9 cellular contexts compared by ENCODE assay signal in the genomic region with DNA sequence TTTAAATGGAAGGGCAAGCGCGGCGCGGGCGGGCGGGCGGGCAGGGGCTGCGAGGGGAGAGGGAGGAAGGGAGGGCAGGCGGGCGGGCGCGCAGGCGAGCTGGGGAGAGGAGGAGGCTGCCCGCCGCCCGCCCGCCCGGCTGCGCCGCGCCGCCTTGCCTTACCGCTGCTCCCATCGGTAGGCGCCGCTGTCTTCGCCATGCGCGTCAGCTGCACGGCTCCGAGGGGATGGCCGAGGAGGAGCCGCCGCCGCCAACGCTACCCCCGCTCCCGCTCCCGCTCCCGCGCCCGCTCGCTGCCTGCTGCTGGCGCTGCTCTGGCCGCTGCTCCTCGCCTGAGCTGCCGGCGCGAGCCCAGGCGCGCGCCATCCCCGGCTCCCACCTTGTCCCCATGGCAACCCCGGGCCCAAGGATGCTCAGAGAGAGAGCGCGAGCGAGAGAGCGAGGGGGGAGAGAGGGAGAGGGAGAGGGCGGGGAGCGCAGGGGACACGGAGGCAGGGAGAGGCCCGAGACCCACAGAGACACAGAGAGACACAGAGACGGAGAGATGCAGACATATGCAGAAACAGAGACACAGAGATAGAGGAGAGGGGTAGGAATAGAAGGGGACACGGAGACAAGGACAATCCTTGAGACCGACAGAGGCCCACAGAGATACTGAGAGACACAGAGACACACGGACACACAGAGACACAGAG. TPM values are rescaled to one million over a fixed set of nuclear protein-coding genes. Genes with fewer than 3 reads are reported as not detected.
DNase-seq lines count a peak whose midpoint lies in the region; ATAC-seq and TF ChIP-seq lines count a peak whose summit lies in the region.
"Had no signal": no experiment of that assay in that cellular context is flagged by ENCODE, and none has a peak within 500 bp of the region (broad histone marks: within the 10 kb centered on the region; RNA-seq: fewer than 3 reads in every experiment).

No MANE protein-coding gene starts in this region.

- ATAC-seq in activated T-cell treated with anti-CD3 and anti-CD28 coated beads, Interleukin-2, amount 50 U/mL, for 4 hours = peak; percentile 96 to 98
- ATAC-seq in natural killer cell (peak; percentile 89 to 94 (median 92)), HG03520 (IDR thresholded peaks at IDR 0.05; ENCODE audit: unreplicated experiment) (no peak)

- no peak overlapping the region for H3K4me3 Mint-ChIP-seq in activated T-cell treated with anti-CD3 and anti-CD28 coated beads, Interleukin-2, amount 50 U/mL, for 4 hours
- H3K4me3 Mint-ChIP-seq in natural killer cell = no peak overlapping the region

- H3K36me3 Mint-ChIP-seq in activated T-cell treated with anti-CD3 and anti-CD28 coated beads, Interleukin-2, amount 50 U/mL, for 4 hours (ENCODE audit: insufficient read depth) = no peaks in the 10 kb centered on the region
- H3K36me3 Mint-ChIP-seq in natural killer cell = no peaks in the 10 kb centered on the region
- H3K36me3 Mint-ChIP-seq: activated naive CD8-positive, alpha-beta T cell had no signal

- no peak overlapping the region for H2AFZ ChIP-seq in OCI-LY1 (ENCODE audit: low read length)

- no peaks in the 10 kb centered on the region for H4K20me1 ChIP-seq in OCI-LY1 (ENCODE audit: insufficient read depth, low read length)

- peaks cover 9% of the 10 kb centered on the region; the same call in 1 of the 2 replicates for H3K4me1 ChIP-seq in HUES6 (ENCODE audit: control insufficient read depth, insufficient read depth, low read length)
- peaks cover 14% of the 10 kb centered on the region for H3K4me1 ChIP-seq in OCI-LY1 (ENCODE audit: insufficient read depth, low read length, severe bottlenecking)

- H3K9me3 Mint-ChIP-seq in activated T-cell treated with anti-CD3 and anti-CD28 coated beads, Interleukin-2, amount 50 U/mL, for 4 hours = no peaks in the 10 kb centered on the region
- H3K9me3 Mint-ChIP-seq in natural killer cell = no peaks in the 10 kb centered on the region

- no peaks in the 10 kb centered on the region for H3K79me2 ChIP-seq in OCI-LY1 (ENCODE audit: insufficient read depth, low read length)

- no peaks in the 10 kb centered on the region for H3K9me2 ChIP-seq in OCI-LY1 (ENCODE audit: low read depth, low read length)

- H3K4me3 ChIP-seq in HUES6 (ENCODE audit: low read depth, low read length) = peak overlapping the region; percentile 59
- H3K4me3 ChIP-seq in OCI-LY1 (ENCODE audit: low read depth, low read length, poor library complexity, severe bottlenecking) = peak overlapping the region; percentile 48

- peaks cover 22% of the 10 kb centered on the region for H3K27me3 Mint-ChIP-seq in activated T-cell treated with anti-CD3 and anti-CD28 coated beads, Interleukin-2, amount 50 U/mL, for 4 hours (ENCODE audit: low read depth)
- H3K27me3 Mint-ChIP-seq in natural killer cell (ENCODE audit: low read depth in 2 of 2) = peaks cover 7 to 14% of the 10 kb centered on the region in 2 donors

- H3K36me3 ChIP-seq in HUES6 (ENCODE audit: control insufficient read depth, insufficient read depth, low read length) = no peaks in the 10 kb centered on the region
- H3K36me3 ChIP-seq in OCI-LY1 (ENCODE audit: insufficient read depth, low read length) = no peaks in the 10 kb centered on the region

- DNase-seq in DMS153 treated with DMSO at 0.1 percent for 48 hours (lab: John Stamatoyannopoulos, UW; ENCODE audit: unreplicated experiment) (peak; percentile 95), fibroblast of gingiva (ENCODE audit: low read depth) (peak; percentile 75), natural killer cell (peak; percentile 63)
- DNase-seq in activated T-cell treated with anti-CD3 and anti-CD28 coated beads, Interleukin-2, amount 50 U/mL, for 4 hours = peak; percentile 73
- peak; percentile 48 to 69 for DNase-seq in stimulated activated CD8-positive, alpha-beta memory T cell treated with anti-CD3 and anti-CD28 coated beads, Interleukin-7, amount 100 ng/mL, for 48 hours (ENCODE audit: extremely low read depth in 1 of 2, low read depth in 1 of 2)

- no peak overlapping the region for H3K9ac ChIP-seq in HUES6 (ENCODE audit: low read length)
- no peak overlapping the region; the same call in 1 of the 2 replicates for H3K9ac ChIP-seq in OCI-LY1 (ENCODE audit: low read length)

- intact Hi-C loops in natural killer cell (cut with micrococcal nuclease) = loop anchor here (5.0 kb wide), 1 partner anchor 120 kb away; no protein-coding TSS in a partner anchor

- 0 out of 2 replicates have a peak, but pooled peaks cover 5% of the 10 kb centered on the region for H3F3A ChIP-seq in OCI-LY1 (ENCODE audit: insufficient read depth, low read length)

- H3K9me3 ChIP-seq in HUES6 (ENCODE audit: control insufficient read depth, insufficient read depth, low read depth, low read length) (no peaks in the 10 kb centered on the region), OCI-LY1 (ENCODE audit: low read length) (no peaks in the 10 kb centered on the region)

- no peak overlapping the region for H3K27ac ChIP-seq in HUES6 (ENCODE audit: low read depth, low read length)
- H3K27ac ChIP-seq in OCI-LY1 (ENCODE audit: low read depth, low read length, poor library complexity, severe bottlenecking) = no peak overlapping the region

- H3K4me1 Mint-ChIP-seq in activated T-cell treated with anti-CD3 and anti-CD28 coated beads, Interleukin-2, amount 50 U/mL, for 4 hours (ENCODE audit: low read depth) = peaks cover 18% of the 10 kb centered on the region
- H3K4me1 Mint-ChIP-seq in natural killer cell = peaks cover 11 to 22% of the 10 kb centered on the region in 2 donors

- H3K27me3 ChIP-seq in HUES6 (ENCODE audit: control insufficient read depth, insufficient read depth, low read length) (peaks cover 96% of the 10 kb centered on the region), OCI-LY1 (ENCODE audit: insufficient read depth, low read length) (peaks cover 3% of the 10 kb centered on the region; the same call in 1 of the 2 replicates)

- H3K27ac Mint-ChIP-seq in natural killer cell = no peak overlapping the region
- H3K27ac Mint-ChIP-seq: activated naive CD8-positive, alpha-beta T cell had no signal

- TF ChIP-seq CTCF in OCI-LY1 (IDR thresholded peaks at IDR 0.05; ENCODE audit: low read length) (peak; percentile 27; the same call in 1 of the 2 replicates), natural killer cell (IDR thresholded peaks at IDR 0.05) (peak; percentile 29)

- peak overlapping the region; percentile 60 for H3K4me2 ChIP-seq in OCI-LY1 (ENCODE audit: low read length)

RNA-seq across cellular contexts. Expression of a gene that starts 40.3 kb away (rescaled TPM):
- total RNA-seq in activated T-cell treated with anti-CD3 and anti-CD28 coated beads, Interleukin-2, amount 50 U/mL, for 4 hours = 10 to 100 TPM; 25.2 to 29.1 (median 28.1) TPM
- total RNA-seq in natural killer cell = 100 to 1,000 TPM in 1 of 3 donors, 10 to 100 TPM in 2; 83.2 to 110 (median 83.7) TPM

RNA-seq across cellular contexts. Expression of a gene that starts 43.0 kb away (rescaled TPM):
- 10 to 100 TPM; 17.2 to 19.4 (median 18.7) TPM for total RNA-seq in activated T-cell treated with anti-CD3 and anti-CD28 coated beads, Interleukin-2, amount 50 U/mL, for 4 hours
- 10 to 100 TPM in 2 of 3 donors, 1 to 10 TPM in 1; 8.8 to 10.6 (median 10.2) TPM for total RNA-seq in natural killer cell

RNA-seq across cellular contexts. Expression of a gene that starts 44.9 kb away (rescaled TPM):
- 100 to 1,000 TPM in 1 of 3 donors, 10 to 100 TPM in 2; 83.9 to 123 (median 85.7) TPM for total RNA-seq in activated T-cell treated with anti-CD3 and anti-CD28 coated beads, Interleukin-2, amount 50 U/mL, for 4 hours
- 10 to 100 TPM; 27.3 to 40.8 (median 29.3) TPM for total RNA-seq in natural killer cell
